In the genomic region with DNA sequence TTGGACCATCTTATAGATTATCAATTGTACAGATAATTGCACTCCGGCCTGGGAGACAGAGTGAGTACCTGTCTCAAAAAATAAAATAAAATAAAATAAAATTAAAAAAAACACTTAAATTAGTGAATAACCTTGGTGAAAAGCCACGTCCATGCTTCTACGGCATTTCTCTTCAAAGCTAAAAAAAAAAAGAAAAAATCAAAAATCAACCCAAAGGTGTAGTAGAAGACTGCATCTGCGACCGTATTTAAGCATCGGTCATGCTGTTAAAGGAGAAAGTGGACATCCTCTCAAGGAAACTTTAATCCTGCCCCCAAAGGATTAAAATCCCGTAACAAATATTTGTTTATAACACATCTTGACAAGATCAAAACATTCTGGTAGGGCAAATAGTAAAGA, we compare ENCODE assay signal across 8 cellular contexts. TPM values are rescaled to one million over a fixed set of nuclear protein-coding genes. Genes with fewer than 3 reads are reported as not detected.
DNase-seq lines count a peak whose midpoint lies in the region; ATAC-seq, FAIRE-seq and TF ChIP-seq lines count a peak whose summit lies in the region.

No MANE protein-coding gene starts in this region.

- TF ChIP-seq CTCF in kidney (IDR thresholded peaks at IDR 0.05; ENCODE audit: borderline replicate concordance, extremely low read depth, insufficient read depth) (peak; percentile 5), suprapubic skin (IDR thresholded peaks at IDR 0.05) (no peak)

- no peak for FAIRE-seq in kidney (lab: Jason Lieb, UNC)

- peaks cover 38% of the 10 kb centered on the region for H3K36me3 Mint-ChIP-seq in T-helper 2 cell treated with Interferon-gamma antibody and Interleukin-4, amounts not matched to agents 5 μg/mL and 100 μg/mL, for 36 hours (ENCODE audit: low read depth)
- peaks cover 30% of the 10 kb centered on the region for H3K36me3 Mint-ChIP-seq in activated naive CD8-positive, alpha-beta T cell treated with anti-CD3 and anti-CD28 coated beads, Interleukin-2, amount 50 U/mL, for 24 hours (ENCODE audit: low read depth)

- peaks cover 39% of the 10 kb centered on the region for H3K4me1 Mint-ChIP-seq in T-helper 2 cell treated with Interferon-gamma antibody and Interleukin-4, amounts not matched to agents 5 μg/mL and 100 μg/mL, for 36 hours (ENCODE audit: low read depth)
- peaks cover 41% of the 10 kb centered on the region for H3K4me1 Mint-ChIP-seq in activated naive CD8-positive, alpha-beta T cell treated with anti-CD3 and anti-CD28 coated beads, Interleukin-2, amount 50 U/mL, for 24 hours

- peak overlapping the region; percentile 95 for H3K27ac Mint-ChIP-seq in T-helper 2 cell treated with Interferon-gamma antibody and Interleukin-4, amounts not matched to agents 5 μg/mL and 100 μg/mL, for 36 hours
- peak overlapping the region; percentile 93 for H3K27ac Mint-ChIP-seq in activated naive CD8-positive, alpha-beta T cell treated with anti-CD3 and anti-CD28 coated beads, Interleukin-2, amount 50 U/mL, for 24 hours

- no peak for DNase-seq in T-helper 2 cell treated with Interferon-gamma antibody and Interleukin-4, amounts not matched to agents 5 μg/mL and 100 μg/mL, for 36 hours (ENCODE audit: low spot score)
- DNase-seq in T-helper 2 cell = no peak
- DNase-seq in activated naive CD8-positive, alpha-beta T cell treated with anti-CD3 and anti-CD28 coated beads, Interleukin-2, amount 50 U/mL, for 24 hours = no peak
- DNase-seq in kidney = no peak
- no peak for DNase-seq in suprapubic skin (ENCODE audit: low spot score in 2 of 2)
- no peak for DNase-seq in NCI-H2196 (lab: John Stamatoyannopoulos, UW; ENCODE audit: unreplicated experiment)
- no peak for DNase-seq in SW 1271 (lab: John Stamatoyannopoulos, UW)

- intact Hi-C loops in kidney (cut with DNase I) = no loop called here

- peak overlapping the region; percentile 99 for H3K27ac ChIP-seq in kidney (ENCODE audit: low read depth in 2 of 2, low read length in 2 of 2)
- peak overlapping the region; percentile 100 for H3K27ac ChIP-seq in suprapubic skin

- no peak for ATAC-seq in activated naive CD8-positive, alpha-beta T cell treated with anti-CD3 and anti-CD28 coated beads, Interleukin-2, amount 50 U/mL, for 24 hours
- no peak for ATAC-seq in HG03460 (IDR thresholded peaks at IDR 0.05; ENCODE audit: unreplicated experiment)

- no peaks in the 10 kb centered on the region for H3K9me3 ChIP-seq in kidney (ENCODE audit: control insufficient read depth in 1 of 2, low read length in 2 of 2)
- H3K9me3 ChIP-seq in suprapubic skin = no peaks in the 10 kb centered on the region

- H3K4me3 Mint-ChIP-seq in T-helper 2 cell treated with Interferon-gamma antibody and Interleukin-4, amounts not matched to agents 5 μg/mL and 100 μg/mL, for 36 hours = peak overlapping the region; percentile 84
- peak overlapping the region; percentile 97 for H3K4me3 Mint-ChIP-seq in activated naive CD8-positive, alpha-beta T cell treated with anti-CD3 and anti-CD28 coated beads, Interleukin-2, amount 50 U/mL, for 24 hours

- no peaks in the 10 kb centered on the region for H3K27me3 Mint-ChIP-seq in T-helper 2 cell treated with Interferon-gamma antibody and Interleukin-4, amounts not matched to agents 5 μg/mL and 100 μg/mL, for 36 hours (ENCODE audit: low read depth)
- no peaks in the 10 kb centered on the region for H3K27me3 Mint-ChIP-seq in activated naive CD8-positive, alpha-beta T cell treated with anti-CD3 and anti-CD28 coated beads, Interleukin-2, amount 50 U/mL, for 24 hours

- H3K36me3 ChIP-seq in kidney (ENCODE audit: control insufficient read depth in 1 of 2, insufficient read depth in 2 of 2, low read length in 2 of 2) (no peaks in the 10 kb centered on the region), suprapubic skin (no peaks in the 10 kb centered on the region)

- peaks cover 0 to 7% of the 10 kb centered on the region in 2 donors for H3K4me1 ChIP-seq in kidney (ENCODE audit: control insufficient read depth in 1 of 2, insufficient read depth in 1 of 2, low read depth in 1 of 2, low read length in 2 of 2)
- peaks cover 37% of the 10 kb centered on the region for H3K4me1 ChIP-seq in suprapubic skin

- H3K9me3 Mint-ChIP-seq in T-helper 2 cell treated with Interferon-gamma antibody and Interleukin-4, amounts not matched to agents 5 μg/mL and 100 μg/mL, for 36 hours = no peaks in the 10 kb centered on the region
- no peaks in the 10 kb centered on the region for H3K9me3 Mint-ChIP-seq in activated naive CD8-positive, alpha-beta T cell treated with anti-CD3 and anti-CD28 coated beads, Interleukin-2, amount 50 U/mL, for 24 hours

- WGBS in suprapubic skin = 37% methylated on average over 7 of the region's 7 CpGs

- TF ChIP-seq EP300 in suprapubic skin (IDR thresholded peaks at IDR 0.05) = no peak

- no peaks in the 10 kb centered on the region for H3K27me3 ChIP-seq in suprapubic skin

- peak overlapping the region; percentile 87 to 88 for H3K9ac ChIP-seq in kidney (ENCODE audit: low read length in 2 of 2)

- TF ChIP-seq POLR2A in suprapubic skin (IDR thresholded peaks at IDR 0.05) = no peak

- H3K4me3 ChIP-seq in kidney (ENCODE audit: low read length in 2 of 2) (peak overlapping the region; percentile 66 to 74), suprapubic skin (peak overlapping the region; percentile 99)

RNA-seq across cellular contexts. Expression of a gene that starts 0.3 kb away (rescaled TPM):
- total RNA-seq in kidney (30.6 TPM), suprapubic skin (10 to 100 TPM; 14.4 to 28.6 (median 19.5) TPM)
- polyA plus RNA-seq in kidney (ENCODE audit: insufficient read depth, low read depth, low replicate concordance) = 6.2 TPM
